In genomic region chr18:48851563-48851962, GRCh38 we compare ENCODE assay signal across 3 cellular contexts.
TF ChIP-seq lines count a peak whose summit lies in the region.

No MANE protein-coding gene starts in this region.

TF ChIP-seq in liver, 16 proteins besides CTCF, POLR2A, EP300 and RAD21 (continued from another document):
- TF ChIP-seq REST (IDR thresholded peaks at IDR 0.05) = no peak
- no peak for TF ChIP-seq ATF3 (IDR thresholded peaks at IDR 0.05)
- TF ChIP-seq SP1 (IDR thresholded peaks at IDR 0.05) = no peak
- TF ChIP-seq ZBTB33 (IDR thresholded peaks at IDR 0.05) = no peak
- TF ChIP-seq GABPA (IDR thresholded peaks at IDR 0.05 in 1 of 2, conservative IDR thresholded peaks at IDR 0.05 in 1 of 2) = no peak
- no peak for TF ChIP-seq YY1 (IDR thresholded peaks at IDR 0.05)
- TF ChIP-seq MAX (IDR thresholded peaks at IDR 0.05) = no peak
- no peak for TF ChIP-seq TAF1 (conservative IDR thresholded peaks at IDR 0.05)
- no peak for TF ChIP-seq HNF4A (conservative IDR thresholded peaks at IDR 0.05)
- TF ChIP-seq JUND (IDR thresholded peaks at IDR 0.05) = no peak
TF ChIP-seq in liver: peak in this region for 0.

TF ChIP-seq in HepG2, 621 proteins besides CTCF, POLR2A, EP300 and RAD21 (continued from another document):
- TF ChIP-seq CREB1 (IDR thresholded peaks at IDR 0.05) (no peak), CREB1 (CRISPR knock-in tag; IDR thresholded peaks at IDR 0.05) (no peak), HOXD1 (CRISPR knock-in tag; IDR thresholded peaks at IDR 0.05) (no peak), ZBTB8A (CRISPR knock-in tag; IDR thresholded peaks at IDR 0.05; ENCODE audit: borderline replicate concordance, low read depth) (no peak), ZMYM2 (CRISPR knock-in tag; IDR thresholded peaks at IDR 0.05) (no peak), HOXA7 (CRISPR knock-in tag; IDR thresholded peaks at IDR 0.05) (no peak), ZNF629 (CRISPR knock-in tag; conservative IDR thresholded peaks at IDR 0.05) (no peak), GRHL1 (CRISPR knock-in tag; conservative IDR thresholded peaks at IDR 0.05) (no peak), ZNF660 (CRISPR knock-in tag; IDR thresholded peaks at IDR 0.05; ENCODE audit: borderline replicate concordance, low read depth) (no peak), SETDB1 (CRISPR knock-in tag; IDR thresholded peaks at IDR 0.05; ENCODE audit: borderline replicate concordance) (no peak)

TF ChIP-seq in neural cell, 6 proteins besides CTCF, POLR2A, EP300 and RAD21 (continued from another document):
- TF ChIP-seq REST (IDR thresholded peaks at IDR 0.05; ENCODE audit: borderline replicate concordance) (no peak), POLR2AphosphoS5 (IDR thresholded peaks at IDR 0.05) (no peak), TAF1 (IDR thresholded peaks at IDR 0.05; ENCODE audit: low read depth) (no peak)
